Comparison of ENCODE assay signal across 13 cellular contexts in the genomic region with DNA sequence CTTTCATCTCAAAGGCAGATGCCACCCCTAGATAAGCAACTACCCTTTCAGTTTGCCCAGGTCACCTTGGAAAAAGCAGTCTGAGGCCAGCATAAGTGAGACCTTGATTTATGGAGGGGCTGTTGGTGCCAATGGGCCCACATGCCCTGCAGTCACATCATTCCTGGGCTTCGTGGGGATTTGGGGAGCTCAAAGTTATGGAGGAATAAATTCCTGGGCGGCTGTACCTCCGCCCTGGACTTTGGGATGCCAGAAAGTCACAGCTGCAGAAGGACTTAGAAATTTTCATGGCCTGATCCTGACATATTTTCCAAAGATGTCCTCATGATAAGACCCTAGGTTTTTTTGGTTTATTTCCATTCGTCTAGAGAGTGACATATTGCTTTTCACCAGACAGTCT. TPM values are rescaled to one million over a fixed set of nuclear protein-coding genes. Genes with fewer than 3 reads are reported as not detected.
DNase-seq lines count a peak whose midpoint lies in the region; ATAC-seq and TF ChIP-seq lines count a peak whose summit lies in the region.
"Had no signal": no experiment of that assay in that cellular context is flagged by ENCODE, and none has a peak within 500 bp of the region (broad histone marks: within the 10 kb centered on the region; RNA-seq: fewer than 3 reads in every experiment).

No MANE protein-coding gene starts in this region.

- H2BK120ac ChIP-seq in neuronal stem cell (ENCODE audit: low read depth, low read length): no peak overlapping the region

- peaks cover 10% of the 10 kb centered on the region for H3K79me1 ChIP-seq in neuronal stem cell (ENCODE audit: low read depth, low read length)

- peaks cover 11 to 21% of the 10 kb centered on the region in 2 donors for H3K4me1 ChIP-seq in neuronal stem cell (ENCODE audit: control insufficient read depth in 2 of 2, insufficient read depth in 1 of 2, low read depth in 1 of 2, low read length in 2 of 2)

- H2BK12ac ChIP-seq in neuronal stem cell (ENCODE audit: low read length): no peak overlapping the region

- H3K4me3 ChIP-seq in fibroblast of villous mesenchyme (ENCODE audit: low read depth, low read length) (no peak overlapping the region), neuronal stem cell (ENCODE audit: low read length in 2 of 2) (no peak overlapping the region)
- H3K4me3 ChIP-seq: A549, GM23248 had no signal

- H2AK5ac ChIP-seq in neuronal stem cell (ENCODE audit: low read depth, low read length): peak overlapping the region; percentile 6

- no peaks in the 10 kb centered on the region for H3K27me3 Mint-ChIP-seq in WTC11 (ENCODE audit: low read depth)

- H3K9me3 Mint-ChIP-seq in WTC11: no peaks in the 10 kb centered on the region
- H3K9me3 Mint-ChIP-seq: CD14-positive monocyte; CD8-positive, alpha-beta memory T cell had no signal

- peak overlapping the region; percentile 27 for H2AFZ ChIP-seq in neuronal stem cell (ENCODE audit: low read length)
- H2AFZ ChIP-seq: GM23248 had no signal

- H3K9ac ChIP-seq in neuronal stem cell (ENCODE audit: low read depth, low read length, poor library complexity): no peak overlapping the region
- H3K9ac ChIP-seq: GM23248 had no signal

- no peak overlapping the region for H3K14ac ChIP-seq in neuronal stem cell (ENCODE audit: low read length)

- H3K36me3 Mint-ChIP-seq in WTC11: no peaks in the 10 kb centered on the region

- POLR2A ChIA-PET in WTC11 (lab: Charles Lee): no interaction called here

- no peak overlapping the region for H3K23ac ChIP-seq in neuronal stem cell (ENCODE audit: low read depth, low read length, poor library complexity)

- peaks cover 0 to 5% (median 0%) of the 10 kb centered on the region in 3 experiments for H3K27me3 ChIP-seq in neuronal stem cell (ENCODE audit: control insufficient read depth in 3 of 3, insufficient read depth in 3 of 3, low read depth in 1 of 3, low read length in 3 of 3)

- H3K4me3 Mint-ChIP-seq in WTC11: no peak overlapping the region

- DNase-seq in WTC11 (ENCODE audit: low spot score): no peak
- peak; percentile 31 for DNase-seq in fibroblast of villous mesenchyme (ENCODE audit: low read depth)
- DNase-seq in neuronal stem cell (ENCODE audit: low spot score): no peak
- DNase-seq in activated T-cell treated with anti-CD3 and anti-CD28 coated beads for 4 hours: no peak
- no peak for DNase-seq in NCI-H2107 (lab: John Stamatoyannopoulos, UW)
- DNase-seq: CD8-positive, alpha-beta memory T cell; GM23248 had no signal

- TF ChIP-seq CTCF in WTC11 (IDR thresholded peaks at IDR 0.05) (no peak), fibroblast of villous mesenchyme (IDR thresholded peaks at IDR 0.05; ENCODE audit: insufficient read depth, low read depth, low read length) (no peak)

- no peak overlapping the region for H4K8ac ChIP-seq in neuronal stem cell (ENCODE audit: low read depth, low read length)

- H2BK15ac ChIP-seq in neuronal stem cell (ENCODE audit: low read length): no peak overlapping the region

- no peak overlapping the region for H3K4me2 ChIP-seq in neuronal stem cell (ENCODE audit: insufficient read depth, low read length, poor library complexity, severe bottlenecking)
- H3K4me2 ChIP-seq: A549 had no signal

- no peak overlapping the region for H3K27ac ChIP-seq in neuronal stem cell (replicated peaks; ENCODE audit: low read length)
- H3K27ac ChIP-seq: A549, GM23248, HL-60 had no signal

- H3K9me3 ChIP-seq in neuronal stem cell (replicated peaks in 1 of 2; ENCODE audit: control insufficient read depth in 2 of 2, insufficient read depth in 1 of 2, low read depth in 1 of 2, low read length in 2 of 2): no peaks in the 10 kb centered on the region
- H3K9me3 ChIP-seq: A549 had no signal

- H3K4me1 Mint-ChIP-seq in WTC11: peaks cover 24% of the 10 kb centered on the region

- CTCF ChIA-PET in WTC11 (lab: Charles Lee): no interaction called here

- H4K91ac ChIP-seq in neuronal stem cell (ENCODE audit: low read depth, low read length, poor library complexity): no peak overlapping the region

- 0 out of 2 replicates have a peak overlapping the region, but pooled peaks have one; percentile 44 for H3K27ac Mint-ChIP-seq in WTC11

- no peaks in the 10 kb centered on the region for H3K36me3 ChIP-seq in neuronal stem cell (replicated peaks in 1 of 2; ENCODE audit: control insufficient read depth in 2 of 2, insufficient read depth in 2 of 2, low read length in 2 of 2)

- no peak overlapping the region for H2BK5ac ChIP-seq in neuronal stem cell (ENCODE audit: low read length)

- no peak overlapping the region for H3K4ac ChIP-seq in neuronal stem cell (ENCODE audit: low read length)

- ATAC-seq in WTC11 (no peak), GM21786 (IDR thresholded peaks at IDR 0.05; ENCODE audit: unreplicated experiment) (no peak), GM21381 (IDR thresholded peaks at IDR 0.05; ENCODE audit: unreplicated experiment) (no peak)
- ATAC-seq: A549, HCT116 had no signal

- no peak overlapping the region for H3K18ac ChIP-seq in neuronal stem cell (ENCODE audit: low read length)

- no CpG with 5 or more reads among the region's 4 CpGs for WGBS in neuronal stem cell (ENCODE audit: extremely low coverage in 2 of 2, insufficient read length in 2 of 2, insufficient replicate concordance in 1 of 2), 2 donors

TF ChIP-seq in WTC11, 78 proteins besides CTCF, POLR2A, EP300 and RAD21:
- TF ChIP-seq, protein P1, sequence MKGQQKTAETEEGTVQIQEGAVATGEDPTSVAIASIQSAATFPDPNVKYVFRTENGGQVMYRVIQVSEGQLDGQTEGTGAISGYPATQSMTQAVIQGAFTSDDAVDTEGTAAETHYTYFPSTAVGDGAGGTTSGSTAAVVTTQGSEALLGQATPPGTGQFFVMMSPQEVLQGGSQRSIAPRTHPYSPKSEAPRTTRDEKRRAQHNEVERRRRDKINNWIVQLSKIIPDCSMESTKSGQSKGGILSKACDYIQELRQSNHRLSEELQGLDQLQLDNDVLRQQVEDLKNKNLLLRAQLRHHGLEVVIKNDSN (CRISPR knock-in tag; IDR thresholded peaks at IDR 0.05): no peak
- no peak for TF ChIP-seq MYBL2 (CRISPR knock-in tag; IDR thresholded peaks at IDR 0.05)

RNA-seq across cellular contexts. Expression of a gene that starts 2.8 kb away (rescaled TPM):
- total RNA-seq in WTC11 (2021): 81.5 to 90.1 TPM (median 89.5 TPM) in 3 replicates
- total RNA-seq in fibroblast of villous mesenchyme: 123 and 129 TPM in 2 replicates
- polyA plus RNA-seq in neuronal stem cell (2013, experiment 1 of 2): 64.9 TPM
- polyA plus RNA-seq in neuronal stem cell (2013, experiment 2 of 2): 62.5 TPM

RNA-seq across cellular contexts. Expression of a gene that starts 44.9 kb away (rescaled TPM):
- total RNA-seq in WTC11 (2021): 84.8 to 95.9 TPM (median 93.1 TPM) in 3 replicates
- total RNA-seq in fibroblast of villous mesenchyme: 40.2 and 42.2 TPM in 2 replicates
- 32.6 TPM for polyA plus RNA-seq in neuronal stem cell (2013, experiment 1 of 2)
- 31.1 TPM for polyA plus RNA-seq in neuronal stem cell (2013, experiment 2 of 2)
